12 cellular contexts compared by ENCODE assay signal in genomic region chr20:50594591-50595432, GRCh38.
DNase-seq lines count a peak whose midpoint lies in the region; TF ChIP-seq lines count a peak whose summit lies in the region.
"Had no signal": no experiment of that assay in that cellular context is flagged by ENCODE, and none has a peak within 500 bp of the region (broad histone marks: within the 10 kb centered on the region; RNA-seq: fewer than 3 reads in every experiment).

No MANE protein-coding gene starts in this region.

- 0 out of 2 replicates have a peak overlapping the region, but pooled peaks have one; percentile 9 for H3K27ac ChIP-seq in BLaER1

- CTCF ChIA-PET in GM10248 (lab: Yijun Ruan, JAX) = interaction anchor here (1.8 kb wide), 1 partner anchor 10 kb away, joined by 3 read pairs; no protein-coding TSS in a partner anchor

- no peaks in the 10 kb centered on the region for H3K9me3 ChIP-seq in BLaER1
- H3K9me3 ChIP-seq: Caco-2 had no signal

- no peak overlapping the region for H3K9ac ChIP-seq in BLaER1

- no peak overlapping the region for H3K4me3 ChIP-seq in BLaER1

- peak overlapping the region; percentile 50; the same call in 1 of the 2 replicates for H3K4me2 ChIP-seq in BLaER1

- peak; percentile 75 for DNase-seq in ELF-1 (ENCODE audit: low read depth, low spot score)
- DNase-seq in OCI-M1 (lab: John Stamatoyannopoulos, UW) = peak; percentile 10
- DNase-seq in iPS-NIHi11 (ENCODE audit: low spot score) = peak; percentile 53
- DNase-seq in KG1 (lab: John Stamatoyannopoulos, UW) = no peak
- DNase-seq in activated gamma-delta T cell treated with Interleukin-2 at 50 U/mL for 16 hours = no peak
- DNase-seq in GM10248 (ENCODE audit: extremely low spot score) = no peak
- no peak for DNase-seq in germinal center (ENCODE audit: low spot score)
- DNase-seq: hypothalamus, NCI-H1048, T-helper 1 cell had no signal

- H3K4me1 ChIP-seq in BLaER1 = peaks cover 30% of the 10 kb centered on the region
- H3K4me1 ChIP-seq: Caco-2 had no signal

- TF ChIP-seq CTCF in GM10248 (IDR thresholded peaks at IDR 0.05; ENCODE audit: control extremely low read depth, extremely low read depth, low read depth, missing control alignments) = no peak

- POLR2A ChIA-PET in GM10248 (lab: Yijun Ruan, JAX) = no interaction called here

- H3K36me3 ChIP-seq in BLaER1 = 0 out of 2 replicates have a peak, but pooled peaks cover 6% of the 10 kb centered on the region

- H4K20me1 ChIP-seq in BLaER1 = no peaks in the 10 kb centered on the region

- H3K27me3 ChIP-seq in BLaER1 = no peaks in the 10 kb centered on the region

Comparison
In these comparisons a context has a peak if more than half of its experiments do, and no peak if none do; other contexts are left out.
1. DNase-seq: peak in ELF-1 (single experiment), OCI-M1 (single experiment) and iPS-NIHi11 (single experiment); none in KG1 (single experiment), activated gamma-delta T cell treated with Interleukin-2 at 50 U/mL for 16 hours (single experiment), GM10248 (single experiment) and germinal center (single experiment).